Comparison of ENCODE assay signal across 8 cellular contexts in genomic region chr1:3652538-3653285, GRCh38. TPM values are rescaled to one million over a fixed set of nuclear protein-coding genes. Genes with fewer than 3 reads are reported as not detected.
A peak's percentile ranks its signal among the peaks of the same experiment; 100 is the strongest.
DNase-seq lines count a peak whose midpoint lies in the region; ATAC-seq, FAIRE-seq and TF ChIP-seq lines count a peak whose summit lies in the region.

No MANE protein-coding gene starts in this region.

- peak overlapping the region; percentile 15 for H3K4me2 ChIP-seq in astrocyte (ENCODE audit: low read length)

- no peaks in the 10 kb centered on the region for H3K4me1 Mint-ChIP-seq in astrocyte (ENCODE audit: low read depth, unreplicated experiment)
- H3K4me1 Mint-ChIP-seq in neural crest cell = peaks cover 24% of the 10 kb centered on the region

- H3K4me3 ChIP-seq in astrocyte (ENCODE audit: insufficient read depth, low read depth, low read length) = no peak overlapping the region

- no peak for FAIRE-seq in astrocyte (lab: Jason Lieb, UNC)

- H3K36me3 Mint-ChIP-seq in astrocyte (ENCODE audit: low read depth, unreplicated experiment) = no peaks in the 10 kb centered on the region
- H3K36me3 Mint-ChIP-seq in neural crest cell (ENCODE audit: low read depth) = no peaks in the 10 kb centered on the region

- H3K27me3 ChIP-seq in astrocyte (ENCODE audit: insufficient read depth, low read length) = peaks cover 56% of the 10 kb centered on the region

- H3K9me3 Mint-ChIP-seq in astrocyte (ENCODE audit: unreplicated experiment) (no peaks in the 10 kb centered on the region), neural crest cell (no peaks in the 10 kb centered on the region)

- ATAC-seq in HG02759 (IDR thresholded peaks at IDR 0.05; ENCODE audit: unreplicated experiment) (peak; percentile 7), GM21528 (IDR thresholded peaks at IDR 0.05; ENCODE audit: low FRiP score, unreplicated experiment) (no peak), GM19397 (IDR thresholded peaks at IDR 0.05; ENCODE audit: unreplicated experiment) (no peak)

- peaks cover 7% of the 10 kb centered on the region for H3K79me2 ChIP-seq in astrocyte (ENCODE audit: insufficient read depth, low read length)

- H3K27ac Mint-ChIP-seq in astrocyte (ENCODE audit: unreplicated experiment) (no peak overlapping the region), neural crest cell (ENCODE audit: unreplicated experiment) (no peak overlapping the region)

- H4K20me1 ChIP-seq in astrocyte (ENCODE audit: insufficient read depth, low read length) = no peaks in the 10 kb centered on the region

- no peak for TF ChIP-seq CTCF in astrocyte (IDR thresholded peaks at IDR 0.05; ENCODE audit: insufficient read depth, low read depth, low read length)
- no peak for TF ChIP-seq CTCF in neural crest cell (conservative IDR thresholded peaks at IDR 0.05)

- H3K27ac ChIP-seq in astrocyte (ENCODE audit: low read depth, low read length) = no peak overlapping the region

- H3K9ac ChIP-seq in ES-I3 (ENCODE audit: low read depth, low read length) (peak overlapping the region; percentile 50), astrocyte (ENCODE audit: low read length) (no peak overlapping the region)

- no peaks in the 10 kb centered on the region for H3K36me3 ChIP-seq in ES-I3 (ENCODE audit: insufficient read depth, low read length)
- H3K36me3 ChIP-seq in astrocyte (ENCODE audit: insufficient read depth, low read length) = no peaks in the 10 kb centered on the region

- H2AFZ ChIP-seq in astrocyte (ENCODE audit: low read depth, low read length) = no peak overlapping the region

- H3K4me1 ChIP-seq in ES-I3 (ENCODE audit: insufficient read depth, low read length) = no peaks in the 10 kb centered on the region; the same call in 1 of the 2 replicates
- peaks cover 6% of the 10 kb centered on the region for H3K4me1 ChIP-seq in astrocyte (ENCODE audit: insufficient read depth, low read length)

- DNase-seq in astrocyte (ENCODE audit: low read depth) (no peak), neural crest cell (ENCODE audit: low read depth, low spot score) (no peak), T1000 (lab: John Stamatoyannopoulos, UW) (no peak), SIG-M5 treated with dmso at 0.1 percent for 504 hours (lab: John Stamatoyannopoulos, UW; ENCODE audit: unreplicated experiment) (no peak)

- H3K9me3 ChIP-seq in ES-I3 (ENCODE audit: control insufficient read depth, insufficient read depth, low read length) (no peaks in the 10 kb centered on the region), astrocyte (ENCODE audit: insufficient read depth, low read depth, low read length) (no peaks in the 10 kb centered on the region)

- no peak overlapping the region for H3K4me3 Mint-ChIP-seq in astrocyte (ENCODE audit: unreplicated experiment)
- peak overlapping the region; percentile 48 for H3K4me3 Mint-ChIP-seq in neural crest cell

- H3K27me3 Mint-ChIP-seq in astrocyte (ENCODE audit: low read depth, unreplicated experiment) (peaks cover 52% of the 10 kb centered on the region), neural crest cell (ENCODE audit: low read depth) (peaks cover 78% of the 10 kb centered on the region)

RNA-seq across cellular contexts. Expression of gene TP73, which starts 0.4 kb away (rescaled TPM):
- total RNA-seq in astrocyte (0.18 TPM in 1 of 2 replicates, not detected in the other), neural crest cell (1.5 and 2.1 TPM in 2 replicates)

RNA-seq across cellular contexts. Expression of gene WRAP73, which starts 2.8 kb away (rescaled TPM):
- total RNA-seq in astrocyte (15.5 and 15.6 TPM in 2 replicates), neural crest cell (26.0 and 28.9 TPM in 2 replicates)

RNA-seq across cellular contexts. Expression of gene TPRG1L, which starts 27.9 kb away (rescaled TPM):
- total RNA-seq in astrocyte (33.7 and 36.0 TPM in 2 replicates), neural crest cell (14.5 and 14.9 TPM in 2 replicates)

RNA-seq across cellular contexts. Expression of gene MEGF6, which starts 41.4 kb away (rescaled TPM):
- total RNA-seq in astrocyte = 10.9 and 14.8 TPM in 2 replicates
- 36.7 and 38.8 TPM in 2 replicates for total RNA-seq in neural crest cell
